In the genomic region with DNA sequence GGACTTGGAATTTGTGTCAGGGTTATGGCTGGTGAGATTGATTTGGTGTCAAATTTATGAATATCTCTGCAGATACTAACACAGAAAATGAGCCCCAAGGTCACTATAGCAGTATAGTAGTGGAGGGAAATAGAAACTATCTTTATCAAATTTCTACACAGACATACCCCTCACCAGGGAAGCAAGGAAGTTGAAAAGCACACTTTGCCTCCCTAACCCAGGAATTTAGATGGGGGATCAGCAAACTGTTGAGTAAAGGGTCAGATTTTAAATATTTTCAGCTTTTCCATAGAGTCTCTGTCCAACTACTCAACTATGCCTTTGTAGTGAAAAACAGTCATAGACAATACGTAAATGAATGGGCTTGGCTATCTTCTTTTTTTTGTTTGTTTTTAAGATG, we compare ENCODE assay signal across 16 cellular contexts. TPM values are rescaled to one million over a fixed set of nuclear protein-coding genes. Genes with fewer than 3 reads are reported as not detected.
DNase-seq lines count a peak whose midpoint lies in the region; ATAC-seq and TF ChIP-seq lines count a peak whose summit lies in the region.
"Had no signal": no experiment of that assay in that cellular context is flagged by ENCODE, and none has a peak within 500 bp of the region (broad histone marks: within the 10 kb centered on the region; RNA-seq: fewer than 3 reads in every experiment).

No MANE protein-coding gene starts in this region.

- H3K4me3 Mint-ChIP-seq in natural killer cell (no peak overlapping the region), T-helper 17 cell (peak overlapping the region; percentile 4), mesothelial cell of epicardium (no peak overlapping the region), type B pancreatic cell (no peak overlapping the region)
- no peak overlapping the region for H3K4me3 Mint-ChIP-seq in natural killer cell treated with Interleukin-12 subunit alpha and Interleukin-12 subunit beta and Interleukin-15 and Interleukin-18, amount 100 ng/mL, for 72 hours
- no peak overlapping the region for H3K4me3 Mint-ChIP-seq in stimulated activated effector memory CD8-positive, alpha-beta T cell treated with anti-CD3 and anti-CD28 coated beads, Interleukin-12 subunit alpha, Interleukin-12 subunit beta, amount 100 ng/mL, for 72 hours
- H3K4me3 Mint-ChIP-seq: B cell had no signal

- no peak for TF ChIP-seq POLR2A in erythroblast (IDR thresholded peaks at IDR 0.05; ENCODE audit: low read length)

- H3K36me3 Mint-ChIP-seq in natural killer cell (peaks cover 5% of the 10 kb centered on the region), T-helper 17 cell (ENCODE audit: low read depth) (peaks cover 8% of the 10 kb centered on the region), mesothelial cell of epicardium (peaks cover 16% of the 10 kb centered on the region), type B pancreatic cell (peaks cover 27% of the 10 kb centered on the region)
- H3K36me3 Mint-ChIP-seq in natural killer cell treated with Interleukin-12 subunit alpha and Interleukin-12 subunit beta and Interleukin-15 and Interleukin-18, amount 100 ng/mL, for 72 hours: peaks cover 4% of the 10 kb centered on the region
- peaks cover 78% of the 10 kb centered on the region for H3K36me3 Mint-ChIP-seq in stimulated activated effector memory CD8-positive, alpha-beta T cell treated with anti-CD3 and anti-CD28 coated beads, Interleukin-12 subunit alpha, Interleukin-12 subunit beta, amount 100 ng/mL, for 72 hours

- ATAC-seq in natural killer cell (no peak), T-helper 17 cell (no peak)
- no peak for ATAC-seq in natural killer cell treated with Interleukin-12 subunit alpha and Interleukin-12 subunit beta and Interleukin-15 and Interleukin-18, amount 100 ng/mL, for 72 hours
- no peak for ATAC-seq in stimulated activated effector memory CD8-positive, alpha-beta T cell treated with anti-CD3 and anti-CD28 coated beads, Interleukin-12 subunit alpha, Interleukin-12 subunit beta, amount 100 ng/mL, for 72 hours
- ATAC-seq: HCT116 had no signal

- peaks cover 59 to 72% of the 10 kb centered on the region in 2 donors for H3K4me1 Mint-ChIP-seq in natural killer cell
- peaks cover 41 to 54% of the 10 kb centered on the region in 2 donors for H3K4me1 Mint-ChIP-seq in natural killer cell treated with Interleukin-12 subunit alpha and Interleukin-12 subunit beta and Interleukin-15 and Interleukin-18, amount 100 ng/mL, for 72 hours (ENCODE audit: low read depth in 2 of 2)
- H3K4me1 Mint-ChIP-seq in T-helper 17 cell: peaks cover 46% of the 10 kb centered on the region
- peaks cover 15% of the 10 kb centered on the region for H3K4me1 Mint-ChIP-seq in mesothelial cell of epicardium
- H3K4me1 Mint-ChIP-seq in stimulated activated effector memory CD8-positive, alpha-beta T cell treated with anti-CD3 and anti-CD28 coated beads, Interleukin-12 subunit alpha, Interleukin-12 subunit beta, amount 100 ng/mL, for 72 hours: peaks cover 64% of the 10 kb centered on the region
- H3K4me1 Mint-ChIP-seq in type B pancreatic cell (ENCODE audit: unreplicated experiment): peaks cover 18% of the 10 kb centered on the region

- TF ChIP-seq CTCF in natural killer cell (IDR thresholded peaks at IDR 0.05) (no peak), mesothelial cell of epicardium (IDR thresholded peaks at IDR 0.05; ENCODE audit: unreplicated experiment) (no peak), type B pancreatic cell (conservative IDR thresholded peaks at IDR 0.05) (no peak)

- intact Hi-C loops in natural killer cell (cut with micrococcal nuclease): no loop called here

- H3K27ac Mint-ChIP-seq in natural killer cell (peak overlapping the region; percentile 2 to 59), T-helper 17 cell (peak overlapping the region; percentile 34), mesothelial cell of epicardium (peak overlapping the region; percentile 4), type B pancreatic cell (no peak overlapping the region)
- H3K27ac Mint-ChIP-seq in natural killer cell treated with Interleukin-12 subunit alpha and Interleukin-12 subunit beta and Interleukin-15 and Interleukin-18, amount 100 ng/mL, for 72 hours: peak overlapping the region in 1 of 2 donors; percentile 2
- peak overlapping the region; percentile 38 for H3K27ac Mint-ChIP-seq in stimulated activated effector memory CD8-positive, alpha-beta T cell treated with anti-CD3 and anti-CD28 coated beads, Interleukin-12 subunit alpha, Interleukin-12 subunit beta, amount 100 ng/mL, for 72 hours
- H3K27ac Mint-ChIP-seq: B cell, IgD-negative memory B cell had no signal

- no peaks in the 10 kb centered on the region for H3K9me3 ChIP-seq in T-helper 17 cell (ENCODE audit: control insufficient read depth, low read length, poor library complexity, severe bottlenecking)

- H3K9me3 Mint-ChIP-seq in natural killer cell (no peaks in the 10 kb centered on the region), mesothelial cell of epicardium (peaks cover 5% of the 10 kb centered on the region), type B pancreatic cell (no peaks in the 10 kb centered on the region)
- no peaks in the 10 kb centered on the region for H3K9me3 Mint-ChIP-seq in natural killer cell treated with Interleukin-12 subunit alpha and Interleukin-12 subunit beta and Interleukin-15 and Interleukin-18, amount 100 ng/mL, for 72 hours
- no peaks in the 10 kb centered on the region for H3K9me3 Mint-ChIP-seq in stimulated activated effector memory CD8-positive, alpha-beta T cell treated with anti-CD3 and anti-CD28 coated beads, Interleukin-12 subunit alpha, Interleukin-12 subunit beta, amount 100 ng/mL, for 72 hours
- H3K9me3 Mint-ChIP-seq: IgD-negative memory B cell had no signal

- H3K27me3 Mint-ChIP-seq in natural killer cell (ENCODE audit: low read depth in 2 of 2): no peaks in the 10 kb centered on the region
- no peaks in the 10 kb centered on the region for H3K27me3 Mint-ChIP-seq in natural killer cell treated with Interleukin-12 subunit alpha and Interleukin-12 subunit beta and Interleukin-15 and Interleukin-18, amount 100 ng/mL, for 72 hours
- no peaks in the 10 kb centered on the region for H3K27me3 Mint-ChIP-seq in T-helper 17 cell
- no peaks in the 10 kb centered on the region for H3K27me3 Mint-ChIP-seq in mesothelial cell of epicardium (ENCODE audit: low read depth)
- H3K27me3 Mint-ChIP-seq in type B pancreatic cell: no peaks in the 10 kb centered on the region
- H3K27me3 Mint-ChIP-seq: B cell, IgD-negative memory B cell had no signal

- DNase-seq in natural killer cell (no peak), T-helper 17 cell (no peak), mesothelial cell of epicardium (ENCODE audit: low spot score in 2 of 2, unreplicated experiment in 2 of 2) (no peak), 8988T (no peak), erythroblast (lab: John Stamatoyannopoulos, UW) (no peak), type B pancreatic cell (ENCODE audit: extremely low spot score, unreplicated experiment) (no peak)
- no peak for DNase-seq in natural killer cell treated with Interleukin-12 subunit alpha and Interleukin-12 subunit beta and Interleukin-15 and Interleukin-18, amount 100 ng/mL, for 72 hours (ENCODE audit: low spot score)
- no peak for DNase-seq in stimulated activated effector memory CD8-positive, alpha-beta T cell treated with anti-CD3 and anti-CD28 coated beads, Interleukin-12 subunit alpha, Interleukin-12 subunit beta, amount 100 ng/mL, for 72 hours (ENCODE audit: low spot score in 2 of 2)
- DNase-seq: C1 segment of cervical spinal cord, Calu3, DMS 273 treated with DMSO at 0.1 percent for 48 hours, GM23248 had no signal

RNA-seq across cellular contexts. Expression of gene CRKL, which starts 12.8 kb away (rescaled TPM):
- total RNA-seq in natural killer cell (10 to 100 TPM; 50.7 to 71.2 (median 67.4) TPM), T-helper 17 cell (10 to 100 TPM; 40.0 to 57.0 TPM), mesothelial cell of epicardium (72.3 to 78.5 TPM (median 75.1 TPM) in 3 replicates), type B pancreatic cell (ENCODE audit: low replicate concordance) (64.9 and 78.1 TPM in 2 replicates)
- 100 to 1,000 TPM in 1 of 2 donors, 10 to 100 TPM in 1; 78.4 to 105 TPM for total RNA-seq in natural killer cell treated with Interleukin-12 subunit alpha and Interleukin-12 subunit beta and Interleukin-15 and Interleukin-18, amount 100 ng/mL, for 72 hours

RNA-seq across cellular contexts. Expression of gene AIFM3, which starts 37.1 kb away (rescaled TPM):
- total RNA-seq in natural killer cell (1 to 10 TPM; 1.5 to 2.3 (median 2.2) TPM), T-helper 17 cell (1 to 10 TPM in 1 of 2 donors, under 1 TPM in 1; 0.34 to 1.2 TPM), mesothelial cell of epicardium (2.4 to 3.2 TPM (median 2.5 TPM) in 3 replicates), type B pancreatic cell (ENCODE audit: low replicate concordance) (0.69 and 2.6 TPM in 2 replicates)
- 1 to 10 TPM in 1 of 2 donors, not detected in 1; 1.5 TPM for total RNA-seq in natural killer cell treated with Interleukin-12 subunit alpha and Interleukin-12 subunit beta and Interleukin-15 and Interleukin-18, amount 100 ng/mL, for 72 hours
- total RNA-seq: HT1080 had no signal

RNA-seq across cellular contexts. Expression of gene LZTR1, which starts 52.1 kb away (rescaled TPM):
- 10 to 100 TPM; 71.9 to 85.0 (median 82.0) TPM for total RNA-seq in natural killer cell
- total RNA-seq in natural killer cell treated with Interleukin-12 subunit alpha and Interleukin-12 subunit beta and Interleukin-15 and Interleukin-18, amount 100 ng/mL, for 72 hours: 100 to 1,000 TPM in 1 of 2 donors, 10 to 100 TPM in 1; 76.2 to 133 TPM
- total RNA-seq in T-helper 17 cell: 10 to 100 TPM; 49.4 to 59.3 TPM
- total RNA-seq in mesothelial cell of epicardium: 92.3 to 101 TPM (median 97.3 TPM) in 3 replicates
- total RNA-seq in type B pancreatic cell (ENCODE audit: low replicate concordance): 60.3 and 102 TPM in 2 replicates
